ENCODE assay signal across 11 cellular contexts in genomic region chr9:108057421-108058136, GRCh38.
A peak's percentile ranks its signal among the peaks of the same experiment; 100 is the strongest.
DNase-seq lines count a peak whose midpoint lies in the region; ATAC-seq, FAIRE-seq and TF ChIP-seq lines count a peak whose summit lies in the region.
"Had no signal": no experiment of that assay in that cellular context is flagged by ENCODE, and none has a peak within 500 bp of the region (broad histone marks: within the 10 kb centered on the region; RNA-seq: fewer than 3 reads in every experiment).

No MANE protein-coding gene starts in this region.

- H3K9me2 ChIP-seq in hepatocyte (replicated peaks; ENCODE audit: insufficient read depth) = no peaks in the 10 kb centered on the region

- H3K9ac ChIP-seq in astrocyte (ENCODE audit: low read length) = peak overlapping the region; percentile 23

- intact Hi-C loops in transverse colon (cut with DNase I; ENCODE audit: low total_unique reads) = loop anchor here (10.0 kb wide), 1 partner anchor 563 kb away; no protein-coding TSS in a partner anchor

- WGBS in hepatocyte (ENCODE audit: low lambda C conversion rate, missing lambda C conversion rate) = 60% methylated on average over 7 of the region's 7 CpGs
- WGBS in transverse colon (ENCODE audit: low coverage in 1 of 2), 2 donors = 21 to 30% methylated on average over 4 to 7 of the region's 7 CpGs

- no peaks in the 10 kb centered on the region for H3K27me3 ChIP-seq in astrocyte (ENCODE audit: insufficient read depth, low read length)
- no peaks in the 10 kb centered on the region for H3K27me3 ChIP-seq in hepatocyte
- H3K27me3 ChIP-seq in transverse colon = no peaks in the 10 kb centered on the region
- H3K27me3 ChIP-seq in HAP-1 (ENCODE audit: low read depth) = no peaks in the 10 kb centered on the region

- no peaks in the 10 kb centered on the region for H4K20me1 ChIP-seq in astrocyte (ENCODE audit: insufficient read depth, low read length)
- no peaks in the 10 kb centered on the region for H4K20me1 ChIP-seq in hepatocyte (ENCODE audit: insufficient read depth, poor library complexity, severe bottlenecking)

- ATAC-seq in HG03108 (IDR thresholded peaks at IDR 0.05; ENCODE audit: unreplicated experiment) (no peak), GM21447 (IDR thresholded peaks at IDR 0.05; ENCODE audit: unreplicated experiment) (no peak)

- DNase-seq in HT1080 (ENCODE audit: low read depth) = peak; percentile 86
- peak; percentile 97 for DNase-seq in astrocyte (ENCODE audit: low read depth)
- peak; percentile 63 for DNase-seq in hepatocyte (ENCODE audit: low spot score)
- DNase-seq in transverse colon = peak; percentile 14
- no peak for DNase-seq in HAP-1 (ENCODE audit: low spot score in 2 of 2)
- no peak for DNase-seq in pons (ENCODE audit: low spot score)
- DNase-seq: WERI-Rb-1 had no signal

- H3K36me3 ChIP-seq in astrocyte (ENCODE audit: insufficient read depth, low read length) (no peaks in the 10 kb centered on the region), hepatocyte (replicated peaks; ENCODE audit: insufficient read depth, low read depth) (no peaks in the 10 kb centered on the region), transverse colon (no peaks in the 10 kb centered on the region), HAP-1 (replicated peaks) (no peaks in the 10 kb centered on the region)
- H3K36me3 ChIP-seq: thoracic aorta, WERI-Rb-1 had no signal

- peak; percentile 20 for FAIRE-seq in astrocyte (lab: Jason Lieb, UNC)

- no peaks in the 10 kb centered on the region for H3K36me3 Mint-ChIP-seq in astrocyte (ENCODE audit: low read depth, unreplicated experiment)

- peaks cover 7% of the 10 kb centered on the region for H3K27me3 Mint-ChIP-seq in astrocyte (ENCODE audit: low read depth, unreplicated experiment)

- H3K4me2 ChIP-seq in astrocyte (ENCODE audit: low read length) (peak overlapping the region; percentile 80), hepatocyte (peak overlapping the region; percentile 18)

- H3K27ac ChIP-seq in astrocyte (ENCODE audit: low read depth, low read length) (peak overlapping the region; percentile 78), hepatocyte (peak overlapping the region; percentile 33), transverse colon (peak overlapping the region; percentile 62 to 74 (median 70))
- H3K27ac ChIP-seq: thoracic aorta, WERI-Rb-1 had no signal

- TF ChIP-seq CTCF in astrocyte (IDR thresholded peaks at IDR 0.05; ENCODE audit: insufficient read depth, low read depth, low read length) (no peak), hepatocyte (IDR thresholded peaks at IDR 0.05; ENCODE audit: poor library complexity) (no peak), transverse colon (IDR thresholded peaks at IDR 0.05) (no peak)

- H3K9me3 Mint-ChIP-seq in astrocyte (ENCODE audit: unreplicated experiment) = no peaks in the 10 kb centered on the region

- in situ Hi-C loops in transverse colon (cut with MboI; ENCODE audit: low pct_ligation_motif_present in 1 of 4, low pct_unique_long_range_greater_than_20kb in 1 of 4, low sequenced_read_pairs in 3 of 4) = loop anchor here in 1 of 4 donors (25.0 kb wide), 1 partner anchor 105 kb away; no protein-coding TSS in a partner anchor
- in situ Hi-C loops in HAP-1 (cut with MboI; ENCODE audit: low sequenced_read_pairs) = no loop called here

- H3K79me2 ChIP-seq in astrocyte (ENCODE audit: insufficient read depth, low read length) (no peaks in the 10 kb centered on the region), hepatocyte (no peaks in the 10 kb centered on the region)

- no peak overlapping the region for H3K4me3 Mint-ChIP-seq in astrocyte (ENCODE audit: unreplicated experiment)
- H3K4me3 Mint-ChIP-seq: IgD-negative memory B cell had no signal

- H3K4me1 ChIP-seq in astrocyte (ENCODE audit: insufficient read depth, low read length) = peaks cover 32% of the 10 kb centered on the region
- H3K4me1 ChIP-seq in hepatocyte (ENCODE audit: insufficient read depth) = peaks cover 63% of the 10 kb centered on the region
- H3K4me1 ChIP-seq in transverse colon = peaks cover 5 to 58% (median 34%) of the 10 kb centered on the region in 4 donors
- peaks cover 4% of the 10 kb centered on the region; the same call in 1 of the 2 replicates for H3K4me1 ChIP-seq in HAP-1

- peaks cover 11% of the 10 kb centered on the region for H3K4me1 Mint-ChIP-seq in astrocyte (ENCODE audit: low read depth, unreplicated experiment)
- H3K4me1 Mint-ChIP-seq: IgD-negative memory B cell had no signal

- no peak for TF ChIP-seq POLR2A in transverse colon (IDR thresholded peaks at IDR 0.05)

- peak overlapping the region; percentile 37 for H2AFZ ChIP-seq in astrocyte (ENCODE audit: low read depth, low read length)
- no peak overlapping the region for H2AFZ ChIP-seq in hepatocyte

- peak overlapping the region; percentile 48 for H3K27ac Mint-ChIP-seq in astrocyte (ENCODE audit: unreplicated experiment)
- H3K27ac Mint-ChIP-seq: IgD-negative memory B cell had no signal

- H3K4me3 ChIP-seq in astrocyte (ENCODE audit: insufficient read depth, low read depth, low read length) (no peak overlapping the region), hepatocyte (no peak overlapping the region), transverse colon (no peak overlapping the region), HAP-1 (no peak overlapping the region)
- H3K4me3 ChIP-seq: thoracic aorta had no signal

- no peak for TF ChIP-seq EP300 in transverse colon (IDR thresholded peaks at IDR 0.05; ENCODE audit: low read depth)

- H3K9me3 ChIP-seq in astrocyte (ENCODE audit: insufficient read depth, low read depth, low read length) (no peaks in the 10 kb centered on the region), hepatocyte (ENCODE audit: low read depth) (no peaks in the 10 kb centered on the region), transverse colon (no peaks in the 10 kb centered on the region), HAP-1 (no peaks in the 10 kb centered on the region)
- H3K9me3 ChIP-seq: thoracic aorta had no signal

Comparison
In these comparisons a context has a peak if more than half of its experiments do, and no peak if none do; other contexts are left out.
1. DNase-seq: peak in HT1080 (single experiment), astrocyte (single experiment), hepatocyte (single experiment) and transverse colon (single experiment); none in HAP-1 (0 of 2) and pons (single experiment).
2. Peak in every context shown above with its lines, with median percentiles within 50 percentile points of each other: H3K27ac ChIP-seq.